ENCODE assay signal across 1 cellular context in genomic region chr1:8880068-8880676, GRCh38.
TF ChIP-seq lines count a peak whose summit lies in the region.

No MANE protein-coding gene starts in this region.

TF ChIP-seq in K562, 482 proteins besides CTCF, POLR2A, EP300 and RAD21 (continued from another document and continues in another):
- TF ChIP-seq SFPQ (IDR thresholded peaks at IDR 0.05; ENCODE audit: low read depth, low read length) (no peak), TEAD1 (CRISPR knock-in tag; IDR thresholded peaks at IDR 0.05) (no peak), CAMTA2 (CRISPR knock-in tag; conservative IDR thresholded peaks at IDR 0.05) (no peak), ZKSCAN1 (IDR thresholded peaks at IDR 0.05; ENCODE audit: low read depth, low read length) (peak; percentile 75; the same call in 1 of the 2 replicates), CREB1 (IDR thresholded peaks at IDR 0.05) (no peak), CREB1 (CRISPR knock-in tag; IDR thresholded peaks at IDR 0.05) (no peak), DPF2 (IDR thresholded peaks at IDR 0.05) (peak; percentile 87), SAFB2 (IDR thresholded peaks at IDR 0.05; ENCODE audit: borderline replicate concordance, low read depth, low read length, severe bottlenecking) (no peak), FOXK1 (CRISPR knock-in tag; IDR thresholded peaks at IDR 0.05; ENCODE audit: borderline replicate concordance) (no peak), RHOXF2B (CRISPR knock-in tag; conservative IDR thresholded peaks at IDR 0.05) (no peak), ZNF24 (IDR thresholded peaks at IDR 0.05) (no peak), CSDE1 (IDR thresholded peaks at IDR 0.05) (no peak), CC2D1A (IDR thresholded peaks at IDR 0.05) (no peak), REST (CRISPR knock-in tag; IDR thresholded peaks at IDR 0.05; ENCODE audit: low read depth) (no peak), ZNF589 (CRISPR knock-in tag; IDR thresholded peaks at IDR 0.05; ENCODE audit: low read depth) (no peak), ZNF780A (CRISPR knock-in tag; IDR thresholded peaks at IDR 0.05) (no peak), CHD2 (IDR thresholded peaks at IDR 0.05; ENCODE audit: low read depth, low read length) (no peak), GTF2A2 (tag; IDR thresholded peaks at IDR 0.05) (no peak), ZNF212 (CRISPR knock-in tag; IDR thresholded peaks at IDR 0.05) (no peak), ZNF609 (CRISPR knock-in tag; IDR thresholded peaks at IDR 0.05; ENCODE audit: borderline replicate concordance) (no peak), NFIX (CRISPR knock-in tag; IDR thresholded peaks at IDR 0.05; ENCODE audit: low read depth) (no peak), ARHGAP35 (IDR thresholded peaks at IDR 0.05; ENCODE audit: partially characterized antibody) (no peak), ADNP (tag; IDR thresholded peaks at IDR 0.05) (no peak), RBM39 (optimal IDR thresholded peaks at IDR 0.05; ENCODE audit: low read depth, low read length) (no peak), TSHZ1 (CRISPR knock-in tag; IDR thresholded peaks at IDR 0.05) (no peak), E2F3 (CRISPR knock-in tag; IDR thresholded peaks at IDR 0.05) (no peak), ZBTB34 (CRISPR knock-in tag; IDR thresholded peaks at IDR 0.05) (no peak), ZFP1 (CRISPR knock-in tag; IDR thresholded peaks at IDR 0.05) (no peak), WHSC1 (IDR thresholded peaks at IDR 0.05; ENCODE audit: low read length) (no peak), KLF16 (IDR thresholded peaks at IDR 0.05) (no peak), MLLT1 (IDR thresholded peaks at IDR 0.05) (peak; percentile 56 to 70; a peak in 1 of 4 replicates), SIRT6 (IDR thresholded peaks at IDR 0.05; ENCODE audit: low read depth, low read length) (no peak), ERF (CRISPR knock-in tag; IDR thresholded peaks at IDR 0.05) (no peak), KDM1A (IDR thresholded peaks at IDR 0.05) (peak; percentile 99), ZNF324 (CRISPR knock-in tag; IDR thresholded peaks at IDR 0.05) (no peak)
